ENCODE assay signal across 24 cellular contexts in the genomic region with DNA sequence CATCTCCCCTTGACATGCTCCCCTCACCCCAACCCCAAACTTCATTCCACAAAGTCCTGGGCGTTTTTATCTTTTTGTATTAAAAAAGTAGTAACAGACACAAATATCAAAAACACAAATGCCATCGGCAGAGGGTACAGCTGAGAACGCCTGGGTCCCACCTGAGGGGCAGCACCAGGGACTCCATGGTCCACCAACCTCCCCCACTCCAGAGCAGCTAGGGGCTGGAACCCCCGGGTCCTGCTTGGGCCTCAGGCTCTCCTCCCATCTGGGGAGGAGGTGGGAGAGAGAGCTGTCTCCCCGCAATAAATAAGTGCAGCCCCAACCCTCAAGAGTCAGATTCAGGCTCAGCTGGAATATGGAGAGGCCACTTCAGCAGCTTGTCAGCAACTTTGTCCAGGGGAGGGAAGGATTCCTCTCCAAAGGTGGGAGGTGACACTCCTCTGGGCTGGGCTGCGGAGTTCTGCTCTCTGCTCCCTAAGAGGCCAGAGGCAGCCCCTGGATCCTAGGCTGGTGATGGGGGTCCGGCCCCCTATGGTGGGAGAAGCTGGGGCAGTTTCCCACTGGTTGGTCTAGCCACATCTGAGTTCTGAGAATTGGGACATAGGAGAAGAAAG. TPM values are rescaled to one million over a fixed set of nuclear protein-coding genes. Genes with fewer than 3 reads are reported as not detected.
DNase-seq lines count a peak whose midpoint lies in the region; TF ChIP-seq lines count a peak whose summit lies in the region.
"Had no signal": no experiment of that assay in that cellular context is flagged by ENCODE, and none has a peak within 500 bp of the region (broad histone marks: within the 10 kb centered on the region; RNA-seq: fewer than 3 reads in every experiment).

No MANE protein-coding gene starts in this region.

- CTCF ChIA-PET in CD4-positive, alpha-beta memory T cell (lab: Charles Lee; ENCODE audit: partially characterized antibody), result interaction anchor here (1.4 to 6.2 kb wide), 8 partner anchors 10 to 161 kb away, joined by 3 to 93 read pairs (median 7); a partner anchor contains a TSS

- H3K4me3 Mint-ChIP-seq in CD4-positive, alpha-beta memory T cell, result peak overlapping the region in 3 of 8 donors; percentile 6 to 23 (median 6)
- no peak overlapping the region for H3K4me3 Mint-ChIP-seq in dendritic cell treated with granulocyte-macrophage colony-stimulating factor and Interleukin-4, amounts not matched to agents 40 ng/mL and 50 ng/mL, for 4 days
- H3K4me3 Mint-ChIP-seq in osteocyte (ENCODE audit: unreplicated experiment), result no peak overlapping the region

- H3K27me3 ChIP-seq in CD4-positive, alpha-beta memory T cell (ENCODE audit: insufficient read depth, low read length), result no peaks in the 10 kb centered on the region
- H3K27me3 ChIP-seq: BE2C had no signal

- intact Hi-C loops in CD4-positive, alpha-beta memory T cell (cut with micrococcal nuclease), result no loop called here
- intact Hi-C loops in dendritic cell treated with granulocyte-macrophage colony-stimulating factor and Interleukin-4, amounts not matched to agents 40 ng/mL and 50 ng/mL, for 4 days (cut with micrococcal nuclease), result no loop called here

- peaks cover 48% of the 10 kb centered on the region for H3K36me3 ChIP-seq in CD4-positive, alpha-beta memory T cell (ENCODE audit: insufficient read depth, low read length)

- POLR2A ChIA-PET in CD4-positive, alpha-beta memory T cell (lab: Charles Lee; ENCODE audit: partially characterized antibody), result interaction anchor here (1.0 to 9.5 kb wide), 14 partner anchors 14 to 161 kb away, joined by 3 to 237 read pairs (median 8); a partner anchor contains a TSS

- peaks cover 20% of the 10 kb centered on the region for H3K4me1 ChIP-seq in CD4-positive, alpha-beta memory T cell (ENCODE audit: insufficient read depth, low read length)
- H3K4me1 ChIP-seq: BE2C had no signal

- no peak for TF ChIP-seq CTCF in 22Rv1 (IDR thresholded peaks at IDR 0.05)
- no peak for TF ChIP-seq CTCF in osteocyte (IDR thresholded peaks at IDR 0.05)

- H3K27ac Mint-ChIP-seq in CD4-positive, alpha-beta memory T cell, result peak overlapping the region in 5 of 7 donors; percentile 17 to 76 (median 52)
- H3K27ac Mint-ChIP-seq in dendritic cell treated with granulocyte-macrophage colony-stimulating factor and Interleukin-4, amounts not matched to agents 40 ng/mL and 50 ng/mL, for 4 days, result peak overlapping the region; percentile 36
- H3K27ac Mint-ChIP-seq in osteocyte (ENCODE audit: unreplicated experiment), result peak overlapping the region; percentile 34

- H3K36me3 Mint-ChIP-seq in CD4-positive, alpha-beta memory T cell, result peaks cover 20 to 38% of the 10 kb centered on the region in 2 donors
- H3K36me3 Mint-ChIP-seq in dendritic cell treated with granulocyte-macrophage colony-stimulating factor and Interleukin-4, amounts not matched to agents 40 ng/mL and 50 ng/mL, for 4 days (ENCODE audit: low read depth), result peaks cover 59% of the 10 kb centered on the region
- peaks cover 30% of the 10 kb centered on the region for H3K36me3 Mint-ChIP-seq in osteocyte (ENCODE audit: unreplicated experiment)

- peak in 2 of 5 donors; percentile 14 to 49 for DNase-seq in CD4-positive, alpha-beta memory T cell
- DNase-seq in osteocyte (ENCODE audit: extremely low spot score, unreplicated experiment) (no peak), NCI-H128 (lab: John Stamatoyannopoulos, UW; ENCODE audit: unreplicated experiment) (no peak), DMS114 treated with DMSO at 0.1 percent for 48 hours (lab: John Stamatoyannopoulos, UW; ENCODE audit: unreplicated experiment) (no peak), GM19238 (ENCODE audit: insufficient read length, low spot score) (no peak), GOT3 (lab: John Stamatoyannopoulos, UW) (no peak)
- DNase-seq: activated CD4-positive, CD25-positive, alpha-beta regulatory T cell; activated naive CD4-positive, alpha-beta T cell; BE2C; DMS 273 treated with DMSO at 0.1 percent for 48 hours; H7; Karpas-422; NCI-H1105 treated with DMSO at 0.1 percent for 48 hours; stimulated activated CD4-positive, alpha-beta T cell treated with anti-CD3 and anti-CD28 coated beads, Interleukin-2, amount 100 ng/mL, for 48 hours; stimulated activated CD8-positive, alpha-beta memory T cell treated with anti-CD3 and anti-CD28 coated beads, Interleukin-4, amount 100 ng/mL, for 48 hours had no signal

- peaks cover 0 to 20% (median 0%) of the 10 kb centered on the region in 8 donors for H3K9me3 Mint-ChIP-seq in CD4-positive, alpha-beta memory T cell
- no peaks in the 10 kb centered on the region for H3K9me3 Mint-ChIP-seq in dendritic cell treated with granulocyte-macrophage colony-stimulating factor and Interleukin-4, amounts not matched to agents 40 ng/mL and 50 ng/mL, for 4 days
- no peaks in the 10 kb centered on the region for H3K9me3 Mint-ChIP-seq in osteocyte (ENCODE audit: unreplicated experiment)
- H3K9me3 Mint-ChIP-seq: brain; effector memory CD8-positive, alpha-beta T cell; naive B cell had no signal

- no peaks in the 10 kb centered on the region for H3K27me3 Mint-ChIP-seq in CD4-positive, alpha-beta memory T cell
- H3K27me3 Mint-ChIP-seq in dendritic cell treated with granulocyte-macrophage colony-stimulating factor and Interleukin-4, amounts not matched to agents 40 ng/mL and 50 ng/mL, for 4 days, result peaks cover 8% of the 10 kb centered on the region
- H3K27me3 Mint-ChIP-seq in osteocyte (ENCODE audit: unreplicated experiment), result no peaks in the 10 kb centered on the region
- H3K27me3 Mint-ChIP-seq: brain; effector memory CD8-positive, alpha-beta T cell; naive B cell had no signal

- no peaks in the 10 kb centered on the region for H3K9me3 ChIP-seq in CD4-positive, alpha-beta memory T cell (ENCODE audit: control insufficient read depth in 1 of 2, low read length in 2 of 2)
- H3K9me3 ChIP-seq: BE2C, thoracic aorta had no signal

- peaks cover 0 to 8% (median 3%) of the 10 kb centered on the region in 4 donors for H3K4me1 Mint-ChIP-seq in CD4-positive, alpha-beta memory T cell
- H3K4me1 Mint-ChIP-seq in dendritic cell treated with granulocyte-macrophage colony-stimulating factor and Interleukin-4, amounts not matched to agents 40 ng/mL and 50 ng/mL, for 4 days (ENCODE audit: low read depth), result no peaks in the 10 kb centered on the region
- peaks cover 4% of the 10 kb centered on the region for H3K4me1 Mint-ChIP-seq in osteocyte (ENCODE audit: unreplicated experiment)

- H3K27ac ChIP-seq in 22Rv1, result peak overlapping the region; percentile 96; the same call in 1 of the 2 replicates
- no peak overlapping the region for H3K27ac ChIP-seq in CD4-positive, alpha-beta memory T cell (ENCODE audit: low read depth, low read length)

- H3K4me3 ChIP-seq in CD4-positive, alpha-beta memory T cell (ENCODE audit: low read length in 2 of 2), result no peak overlapping the region
- H3K4me3 ChIP-seq: thoracic aorta had no signal

RNA-seq across cellular contexts. Expression of a gene that starts 11.7 kb away (rescaled TPM):
- total RNA-seq in CD4-positive, alpha-beta memory T cell, result 10 to 100 TPM; 78.9 to 79.4 TPM
- 10 to 100 TPM in 1 of 2 donors, 1 to 10 TPM in 1; 3.7 to 18.6 TPM for polyA plus RNA-seq in CD4-positive, alpha-beta memory T cell
- total RNA-seq in osteocyte, result 106 and 173 TPM in 2 replicates

RNA-seq across cellular contexts. Expression of a gene that starts 16.6 kb away (rescaled TPM):
- not detected for total RNA-seq in CD4-positive, alpha-beta memory T cell
- not detected for polyA plus RNA-seq in CD4-positive, alpha-beta memory T cell
- 2.0 and 2.3 TPM in 2 replicates for total RNA-seq in osteocyte
- total RNA-seq: lower leg skin, thoracic aorta had no signal

RNA-seq across cellular contexts. Expression of a gene that starts 22.2 kb away (rescaled TPM):
- under 1 TPM; 0.32 to 0.33 TPM for total RNA-seq in CD4-positive, alpha-beta memory T cell
- polyA plus RNA-seq in CD4-positive, alpha-beta memory T cell, result under 1 TPM in 1 of 2 donors, not detected in 1; 0.20 TPM
- not detected in 2 replicates for total RNA-seq in osteocyte
- total RNA-seq: H7; sciatic nerve; T-helper 1 cell treated with Interleukin-12 subunit alpha and Interleukin-12 subunit beta and Interleukin-4 antibody, amounts not matched to agents 30 ng/mL and 1 ng/mL, for 36 hours; thoracic aorta had no signal

RNA-seq across cellular contexts. Expression of a gene that starts 22.2 kb away (rescaled TPM):
- 100 to 1,000 TPM; 190 to 203 TPM for total RNA-seq in CD4-positive, alpha-beta memory T cell
- polyA plus RNA-seq in CD4-positive, alpha-beta memory T cell, result 100 to 1,000 TPM in 1 of 2 donors, 10 to 100 TPM in 1; 41.6 to 106 TPM
- total RNA-seq in osteocyte, result 57.2 and 70.0 TPM in 2 replicates

RNA-seq across cellular contexts. Expression of a gene that starts 35.7 kb away (rescaled TPM):
- 10 to 100 TPM; 25.0 to 25.3 TPM for total RNA-seq in CD4-positive, alpha-beta memory T cell
- 10 to 100 TPM; 42.4 to 43.7 TPM for polyA plus RNA-seq in CD4-positive, alpha-beta memory T cell
- total RNA-seq in osteocyte, result 8.4 and 10.5 TPM in 2 replicates
